1 cellular context compared by ENCODE assay signal in genomic region chr7:80028717-80029116, GRCh38.
TF ChIP-seq lines count a peak whose summit lies in the region.

No MANE protein-coding gene starts in this region.

TF ChIP-seq in SK-N-SH treated with all-trans-retinoic acid at 6 μM for 48 hours, 23 proteins besides CTCF, POLR2A, EP300 and RAD21 (continued from another document):
- TF ChIP-seq TSHZ2 (CRISPR knock-in tag; IDR thresholded peaks at IDR 0.05) (no peak), PPARA (CRISPR knock-in tag; IDR thresholded peaks at IDR 0.05; ENCODE audit: borderline replicate concordance) (no peak), ESRRG (CRISPR knock-in tag; IDR thresholded peaks at IDR 0.05) (no peak)
